12 cellular contexts compared by ENCODE assay signal in the genomic region with DNA sequence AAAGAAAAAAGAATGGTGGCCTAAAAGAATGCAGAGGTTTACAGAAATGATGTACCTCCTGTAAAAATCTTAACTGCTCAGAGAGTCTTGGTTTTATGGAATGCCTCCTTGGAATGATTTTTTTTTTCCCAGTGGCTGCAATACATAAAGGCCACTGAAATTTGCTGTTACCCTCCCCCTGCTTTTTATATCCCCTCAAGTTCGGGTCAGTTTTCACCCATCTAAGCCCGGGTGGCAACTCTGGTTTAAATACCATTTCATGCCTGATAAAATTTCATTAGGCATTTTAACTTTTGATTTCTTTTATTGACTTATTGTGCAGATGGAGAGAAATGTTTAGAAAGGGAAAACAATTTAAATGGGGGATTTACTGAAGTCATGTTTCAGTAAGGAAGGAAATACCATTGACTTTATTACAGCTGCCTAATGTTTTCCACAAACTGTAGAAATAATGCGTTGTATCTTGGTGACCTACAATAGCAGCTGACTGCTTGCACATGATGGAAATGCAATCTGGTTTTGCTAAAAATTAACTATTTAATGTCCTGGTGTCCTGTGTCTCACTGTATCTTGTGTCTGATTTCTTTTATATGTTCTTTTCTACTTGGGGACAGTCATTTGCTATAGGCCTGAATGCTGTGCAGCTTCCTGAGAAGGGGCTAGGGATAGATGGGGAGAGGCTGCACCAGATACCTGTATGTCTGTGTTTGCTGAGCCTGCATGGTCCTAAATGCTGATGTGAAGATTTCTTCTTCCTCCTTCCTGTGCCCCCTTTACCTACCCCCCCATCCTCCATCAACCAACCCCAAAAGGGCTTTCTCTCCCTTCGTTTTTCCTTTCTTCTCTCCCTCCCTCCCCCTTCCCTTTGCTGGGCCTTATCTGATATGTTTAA.
DNase-seq lines count a peak whose midpoint lies in the region; ATAC-seq and TF ChIP-seq lines count a peak whose summit lies in the region.
"Had no signal": no experiment of that assay in that cellular context is flagged by ENCODE, and none has a peak within 500 bp of the region (broad histone marks: within the 10 kb centered on the region; RNA-seq: fewer than 3 reads in every experiment).

No MANE protein-coding gene starts in this region.

- H3K4me3 ChIP-seq in AG09309 (ENCODE audit: control insufficient read depth, low read depth, low read length), result no peak overlapping the region
- peak overlapping the region in 1 of 2 donors; percentile 10 for H3K4me3 ChIP-seq in duodenal mucosa (ENCODE audit: low read depth in 1 of 2, low read length in 2 of 2)
- no peak overlapping the region for H3K4me3 ChIP-seq in prostate gland

- H3K9me3 Mint-ChIP-seq in activated CD8-positive, alpha-beta T cell treated with anti-CD3 and anti-CD28 coated beads, Interleukin-2, amount 10 ng/mL, durations not matched to agents 7 days and 5 days (ENCODE audit: insufficient read depth), result no peaks in the 10 kb centered on the region
- H3K9me3 Mint-ChIP-seq: CD4-positive, alpha-beta T cell; memory B cell had no signal

- no peak overlapping the region for H3K4me3 Mint-ChIP-seq in activated CD8-positive, alpha-beta T cell treated with anti-CD3 and anti-CD28 coated beads, Interleukin-2, amount 10 ng/mL, durations not matched to agents 7 days and 5 days
- H3K4me3 Mint-ChIP-seq: CD4-positive, alpha-beta T cell; memory B cell had no signal

- H3K27ac ChIP-seq in duodenal mucosa (ENCODE audit: low read depth, low read length), result peak overlapping the region; percentile 1
- H3K27ac ChIP-seq in prostate gland, result peak overlapping the region in 1 of 2 donors; percentile 26

- no peak overlapping the region for H3K9ac ChIP-seq in duodenal mucosa (ENCODE audit: low read depth in 1 of 2, low read length in 2 of 2)

- peaks cover 8% of the 10 kb centered on the region for H3K27me3 Mint-ChIP-seq in activated CD8-positive, alpha-beta T cell treated with anti-CD3 and anti-CD28 coated beads, Interleukin-2, amount 10 ng/mL, durations not matched to agents 7 days and 5 days (ENCODE audit: low read depth)
- H3K27me3 Mint-ChIP-seq: CD4-positive, alpha-beta T cell; memory B cell had no signal

- CTCF ChIA-PET in activated CD8-positive, alpha-beta T cell treated with anti-CD3 and anti-CD28 coated beads, Interleukin-2, amount 10 ng/mL, durations not matched to agents 7 days and 5 days (lab: Charles Lee), result no interaction called here

- peaks cover 6% of the 10 kb centered on the region for H3K4me1 Mint-ChIP-seq in activated CD8-positive, alpha-beta T cell treated with anti-CD3 and anti-CD28 coated beads, Interleukin-2, amount 10 ng/mL, durations not matched to agents 7 days and 5 days (ENCODE audit: low read depth)
- H3K4me1 Mint-ChIP-seq: memory B cell had no signal

- H3K27ac Mint-ChIP-seq in activated CD8-positive, alpha-beta T cell treated with anti-CD3 and anti-CD28 coated beads, Interleukin-2, amount 10 ng/mL, durations not matched to agents 7 days and 5 days, result no peak overlapping the region
- H3K27ac Mint-ChIP-seq: memory B cell had no signal

- H3K36me3 ChIP-seq in duodenal mucosa (ENCODE audit: control insufficient read depth in 1 of 2, insufficient read depth in 2 of 2, low read length in 2 of 2) (no peaks in the 10 kb centered on the region), prostate gland (no peaks in the 10 kb centered on the region)

- H3K27me3 ChIP-seq in duodenal mucosa (ENCODE audit: control insufficient read depth in 1 of 2, insufficient read depth in 2 of 2, low read length in 2 of 2), result no peaks in the 10 kb centered on the region
- H3K27me3 ChIP-seq in prostate gland (replicated peaks; ENCODE audit: insufficient read depth), result no peaks in the 10 kb centered on the region

- DNase-seq in AG09309 (ENCODE audit: low read depth) (peak; percentile 44), NCI-H2227 treated with DMSO at 0.1 percent for 48 hours (lab: John Stamatoyannopoulos, UW) (peak; percentile 11), myocyte (ENCODE audit: low read depth) (peak; percentile 75), prostate gland (ENCODE audit: low spot score) (no peak)
- no peak for DNase-seq in activated CD8-positive, alpha-beta T cell treated with anti-CD3 and anti-CD28 coated beads, Interleukin-2, amount 10 ng/mL, durations not matched to agents 7 days and 5 days
- DNase-seq: CD4-positive, alpha-beta T cell; NCI-H2081; SHP77 treated with DMSO at 0.1 percent for 48 hours had no signal

- no peak for TF ChIP-seq POLR2A in prostate gland (IDR thresholded peaks at IDR 0.05)

- peaks cover 26 to 27% of the 10 kb centered on the region in 2 donors for H3K4me1 ChIP-seq in duodenal mucosa (ENCODE audit: control insufficient read depth in 1 of 2, insufficient read depth in 2 of 2, low read length in 2 of 2)
- H3K4me1 ChIP-seq in prostate gland (replicated peaks), result no peaks in the 10 kb centered on the region

- intact Hi-C loops in prostate gland (cut with DNase I), result no loop called here

- H3K9me3 ChIP-seq in duodenal mucosa (ENCODE audit: control insufficient read depth in 1 of 2, low read length in 2 of 2) (no peaks in the 10 kb centered on the region), prostate gland (no peaks in the 10 kb centered on the region)

- no peaks in the 10 kb centered on the region for H3K36me3 Mint-ChIP-seq in activated CD8-positive, alpha-beta T cell treated with anti-CD3 and anti-CD28 coated beads, Interleukin-2, amount 10 ng/mL, durations not matched to agents 7 days and 5 days (ENCODE audit: low read depth)
- H3K36me3 Mint-ChIP-seq: memory B cell had no signal

- TF ChIP-seq CTCF in AG09309 (IDR thresholded peaks at IDR 0.05; ENCODE audit: control insufficient read depth, insufficient read depth, low read depth, low read length, missing control alignments), result no peak
- TF ChIP-seq CTCF in prostate gland (IDR thresholded peaks at IDR 0.05), result no peak

- POLR2A ChIA-PET in activated CD8-positive, alpha-beta T cell treated with anti-CD3 and anti-CD28 coated beads, Interleukin-2, amount 10 ng/mL, durations not matched to agents 7 days and 5 days (lab: Charles Lee), result no interaction called here

- 24% methylated on average over 4 of the region's 4 CpGs for WGBS in prostate gland

- ATAC-seq in HG03457 (IDR thresholded peaks at IDR 0.05; ENCODE audit: unreplicated experiment) (no peak), GM21367 (IDR thresholded peaks at IDR 0.05; ENCODE audit: unreplicated experiment) (no peak)
- ATAC-seq in activated CD8-positive, alpha-beta T cell treated with anti-CD3 and anti-CD28 coated beads, Interleukin-2, amount 10 ng/mL, durations not matched to agents 7 days and 5 days, result no peak

Comparison
In these comparisons a context has a peak if more than half of its experiments do, and no peak if none do; other contexts are left out.
1. DNase-seq: peak in AG09309 (single experiment), NCI-H2227 treated with DMSO at 0.1 percent for 48 hours (single experiment) and myocyte (single experiment); none in activated CD8-positive, alpha-beta T cell treated with anti-CD3 and anti-CD28 coated beads, Interleukin-2, amount 10 ng/mL, durations not matched to agents 7 days and 5 days (single experiment) and prostate gland (single experiment).